Comparison of ENCODE assay signal across 21 cellular contexts in the genomic region with DNA sequence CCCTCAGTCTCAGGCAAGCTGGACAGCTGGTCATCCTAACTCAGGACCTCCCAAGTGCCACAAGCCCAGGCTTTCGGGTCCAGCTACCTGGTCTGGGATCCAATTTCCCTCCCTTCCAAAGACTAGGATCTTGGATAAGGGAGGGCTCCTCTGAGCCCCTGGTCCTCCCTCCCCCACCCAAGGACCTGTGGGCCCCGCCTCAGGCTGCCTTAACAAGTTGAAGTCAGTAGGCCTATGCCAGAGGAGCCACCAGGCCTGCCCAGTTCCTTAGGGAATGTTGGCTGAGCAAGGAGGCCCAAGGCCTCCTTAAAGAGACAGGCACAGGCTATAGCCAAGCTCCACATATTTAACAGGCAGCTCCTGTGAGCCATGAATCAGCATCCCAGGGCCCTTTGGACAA.
"Had no signal": no experiment of that assay in that cellular context is flagged by ENCODE, and none has a peak within 500 bp of the region (broad histone marks: within the 10 kb centered on the region; RNA-seq: fewer than 3 reads in every experiment).

No MANE protein-coding gene starts in this region.

- DNase-seq: natural killer cell; occipital lobe; ovary; psoas muscle; right lobe of liver; sigmoid colon; small intestine; stimulated activated CD4-positive, alpha-beta T cell treated with anti-CD3 and anti-CD28 coated beads, Interleukin-15, amount 100 ng/mL, for 24 hours; stimulated activated CD4-positive, alpha-beta T cell treated with anti-CD3 and anti-CD28 coated beads, Interleukin-2, amount 100 ng/mL, for 24 hours; stimulated activated CD4-positive, alpha-beta T cell treated with anti-CD3 and anti-CD28 coated beads, Interleukin-2, amount 100 ng/mL, for 48 hours; stimulated activated CD4-positive, alpha-beta T cell treated with anti-CD3 and anti-CD28 coated beads, Interleukin-4, amount 100 ng/mL, for 24 hours; stimulated activated naive B cell treated with anti-CD40 and anti-IgM and Interleukin-4, amounts not matched to agents 10 μg/mL and 1 μg/mL and 100 μg/mL, for 72 hours; stimulated activated naive CD4-positive, alpha-beta T cell treated with Interleukin-2 at 50 U/mL for 16 hours; stomach; thyroid gland; upper lobe of right lung; uterus had no signal

- H3K36me3 ChIP-seq: neural progenitor cell, ovary, right lobe of liver, sigmoid colon, stomach, thoracic aorta, thyroid gland, tibial nerve, upper lobe of right lung, uterus had no signal

- H3K4me3 ChIP-seq: neural progenitor cell, ovary, psoas muscle, right lobe of liver, sigmoid colon, stomach, thoracic aorta, thyroid gland, tibial nerve, upper lobe of right lung, uterus had no signal

- H3K27me3 ChIP-seq: neural progenitor cell, ovary, right lobe of liver, thyroid gland, upper lobe of right lung, uterus had no signal

- H3K27ac ChIP-seq: neural progenitor cell, ovary, parathyroid adenoma, psoas muscle, right lobe of liver, sigmoid colon, stomach, thoracic aorta, thyroid gland, tibial nerve, upper lobe of right lung, uterus had no signal

- H3K9ac ChIP-seq: neural progenitor cell, parathyroid adenoma had no signal

- H2AFZ ChIP-seq: neural progenitor cell, parathyroid adenoma had no signal

- H3K4me1 ChIP-seq: parathyroid adenoma, right lobe of liver, sigmoid colon, stomach, thyroid gland, tibial nerve, upper lobe of right lung, uterus had no signal

- H3K9me3 ChIP-seq: ovary, psoas muscle, right lobe of liver, sigmoid colon, stomach, thoracic aorta, thyroid gland, tibial nerve, upper lobe of right lung, uterus had no signal

- H3K4me2 ChIP-seq: neural progenitor cell had no signal

- H3K79me2 ChIP-seq: parathyroid adenoma had no signal
